In genomic region chr20:39081255-39081654, GRCh38 we compare ENCODE assay signal across 1 cellular context.
A peak's percentile ranks its signal among the peaks of the same experiment; 100 is the strongest.
TF ChIP-seq lines count a peak whose summit lies in the region.

No MANE protein-coding gene starts in this region.

TF ChIP-seq in HepG2, 621 proteins besides CTCF, POLR2A, EP300 and RAD21 (continued from another document and continues in another):
- TF ChIP-seq XBP1 (CRISPR knock-in tag; IDR thresholded peaks at IDR 0.05) (no peak), KLF16 (CRISPR knock-in tag; IDR thresholded peaks at IDR 0.05) (0 out of 4 replicates have a peak, but pooled peaks of 1 of the 2 experiments have one; percentile 37), FOXA3 (CRISPR knock-in tag; IDR thresholded peaks at IDR 0.05) (0 out of 2 replicates have a peak, but pooled peaks have one; percentile 16), ZNF629 (CRISPR knock-in tag; conservative IDR thresholded peaks at IDR 0.05) (no peak), GLI4 (CRISPR knock-in tag; IDR thresholded peaks at IDR 0.05; ENCODE audit: borderline replicate concordance) (no peak), ZNF883 (CRISPR knock-in tag; IDR thresholded peaks at IDR 0.05; ENCODE audit: not compliant biosample characterization) (no peak), FOXM1 (CRISPR knock-in tag; IDR thresholded peaks at IDR 0.05) (no peak), ZNF263 (CRISPR knock-in tag; IDR thresholded peaks at IDR 0.05) (no peak), SMC3 (IDR thresholded peaks at IDR 0.05; ENCODE audit: low read length) (peak; percentile 99), BCL6 (CRISPR knock-in tag; IDR thresholded peaks at IDR 0.05) (peak; percentile 15; the same call in 1 of the 2 replicates), ZFP36L1 (CRISPR knock-in tag; IDR thresholded peaks at IDR 0.05) (no peak), ELF3 (CRISPR knock-in tag; IDR thresholded peaks at IDR 0.05) (peak; percentile 73), ZSCAN21 (CRISPR knock-in tag; IDR thresholded peaks at IDR 0.05; ENCODE audit: borderline replicate concordance) (no peak), TEAD3 (CRISPR knock-in tag; optimal IDR thresholded peaks at IDR 0.05; ENCODE audit: borderline replicate concordance) (peak; percentile 6), ERF (CRISPR knock-in tag; IDR thresholded peaks at IDR 0.05) (peak; percentile 68; the same call in 1 of the 2 replicates), XRCC5 (optimal IDR thresholded peaks at IDR 0.05; ENCODE audit: low read length) (peak; percentile 65), MED13 (CRISPR knock-in tag; IDR thresholded peaks at IDR 0.05) (no peak), ZNF598 (CRISPR knock-in tag; IDR thresholded peaks at IDR 0.05; ENCODE audit: borderline replicate concordance) (no peak), PLRG1 (conservative IDR thresholded peaks at IDR 0.05) (no peak), ZNF180 (CRISPR knock-in tag; IDR thresholded peaks at IDR 0.05; ENCODE audit: borderline replicate concordance, low read depth) (no peak), NFKB2 (CRISPR knock-in tag; IDR thresholded peaks at IDR 0.05; ENCODE audit: borderline replicate concordance) (no peak), MIER2 (CRISPR knock-in tag; IDR thresholded peaks at IDR 0.05) (no peak), ZSCAN22 (CRISPR knock-in tag; IDR thresholded peaks at IDR 0.05) (no peak), RORA (CRISPR knock-in tag; IDR thresholded peaks at IDR 0.05) (no peak), RFX1 (IDR thresholded peaks at IDR 0.05) (no peak), ZNF282 (IDR thresholded peaks at IDR 0.05; ENCODE audit: partially characterized antibody) (no peak), ZFP1 (CRISPR knock-in tag; IDR thresholded peaks at IDR 0.05) (no peak), ETV5 (CRISPR knock-in tag; IDR thresholded peaks at IDR 0.05; ENCODE audit: borderline replicate concordance) (no peak; the same call in 1 of the 2 replicates), KMT2B (CRISPR knock-in tag; IDR thresholded peaks at IDR 0.05) (no peak), IRF2 (CRISPR knock-in tag; IDR thresholded peaks at IDR 0.05) (0 out of 2 replicates have a peak, but pooled peaks have one; percentile 67), MEF2D (CRISPR knock-in tag; IDR thresholded peaks at IDR 0.05) (no peak), GZF1 (CRISPR knock-in tag; IDR thresholded peaks at IDR 0.05) (no peak), SAP130 (CRISPR knock-in tag; IDR thresholded peaks at IDR 0.05; ENCODE audit: low read depth) (no peak), ZBTB25 (CRISPR knock-in tag; IDR thresholded peaks at IDR 0.05) (peak; percentile 64; the same call in 1 of the 2 replicates), CHD4 (IDR thresholded peaks at IDR 0.05; ENCODE audit: borderline replicate concordance, low read length) (no peak), HIVEP1 (CRISPR knock-in tag; IDR thresholded peaks at IDR 0.05) (no peak), TMF1 (CRISPR knock-in tag; IDR thresholded peaks at IDR 0.05; ENCODE audit: low read depth) (no peak), KAT2B (IDR thresholded peaks at IDR 0.05; ENCODE audit: borderline replicate concordance, low read depth, low read length) (no peak), MEIS1 (CRISPR knock-in tag; IDR thresholded peaks at IDR 0.05; ENCODE audit: borderline replicate concordance) (peak; percentile 43; the same call in 1 of the 2 replicates), THAP11 (CRISPR knock-in tag; IDR thresholded peaks at IDR 0.05) (peak; percentile 46; the same call in 1 of the 2 replicates), MTA3 (CRISPR knock-in tag; IDR thresholded peaks at IDR 0.05) (no peak), LBX2 (CRISPR knock-in tag; IDR thresholded peaks at IDR 0.05; ENCODE audit: borderline replicate concordance) (no peak), GABPB1 (CRISPR knock-in tag; IDR thresholded peaks at IDR 0.05) (peak; percentile 35; the same call in 1 of the 2 replicates), NCOA1 (CRISPR knock-in tag; IDR thresholded peaks at IDR 0.05) (no peak), ARNTL (CRISPR knock-in tag; IDR thresholded peaks at IDR 0.05) (no peak), KDM2A (CRISPR knock-in tag; IDR thresholded peaks at IDR 0.05; ENCODE audit: borderline replicate concordance, low read depth) (peak; percentile 43; the same call in 1 of the 2 replicates), GMEB1 (CRISPR knock-in tag; IDR thresholded peaks at IDR 0.05; ENCODE audit: borderline replicate concordance) (no peak), SP2 (CRISPR knock-in tag; IDR thresholded peaks at IDR 0.05) (no peak), ZBED4 (CRISPR knock-in tag; IDR thresholded peaks at IDR 0.05; ENCODE audit: borderline replicate concordance) (no peak), MBNL3 (CRISPR knock-in tag; conservative IDR thresholded peaks at IDR 0.05) (no peak), ZNF225 (CRISPR knock-in tag; IDR thresholded peaks at IDR 0.05) (no peak), SOX5 (CRISPR knock-in tag; IDR thresholded peaks at IDR 0.05; ENCODE audit: borderline replicate concordance) (no peak), YEATS4 (CRISPR knock-in tag; IDR thresholded peaks at IDR 0.05; ENCODE audit: borderline replicate concordance) (no peak), ARNT2 (CRISPR knock-in tag; IDR thresholded peaks at IDR 0.05; ENCODE audit: low read depth) (no peak), DMAP1 (CRISPR knock-in tag; IDR thresholded peaks at IDR 0.05) (no peak), POLR2AphosphoS2 (IDR thresholded peaks at IDR 0.05; ENCODE audit: low read depth, low read length) (no peak), ZNF691 (CRISPR knock-in tag; IDR thresholded peaks at IDR 0.05; ENCODE audit: borderline replicate concordance, low read depth) (no peak), GATA4 (IDR thresholded peaks at IDR 0.05; ENCODE audit: borderline replicate concordance, low read depth) (no peak), ZNF292 (CRISPR knock-in tag; IDR thresholded peaks at IDR 0.05; ENCODE audit: borderline replicate concordance, low read depth) (no peak), JUNB (CRISPR knock-in tag; IDR thresholded peaks at IDR 0.05; ENCODE audit: borderline replicate concordance) (no peak), IRX3 (CRISPR knock-in tag; IDR thresholded peaks at IDR 0.05; ENCODE audit: borderline replicate concordance, low read depth) (no peak)
- TF ChIP-seq, protein P1, sequence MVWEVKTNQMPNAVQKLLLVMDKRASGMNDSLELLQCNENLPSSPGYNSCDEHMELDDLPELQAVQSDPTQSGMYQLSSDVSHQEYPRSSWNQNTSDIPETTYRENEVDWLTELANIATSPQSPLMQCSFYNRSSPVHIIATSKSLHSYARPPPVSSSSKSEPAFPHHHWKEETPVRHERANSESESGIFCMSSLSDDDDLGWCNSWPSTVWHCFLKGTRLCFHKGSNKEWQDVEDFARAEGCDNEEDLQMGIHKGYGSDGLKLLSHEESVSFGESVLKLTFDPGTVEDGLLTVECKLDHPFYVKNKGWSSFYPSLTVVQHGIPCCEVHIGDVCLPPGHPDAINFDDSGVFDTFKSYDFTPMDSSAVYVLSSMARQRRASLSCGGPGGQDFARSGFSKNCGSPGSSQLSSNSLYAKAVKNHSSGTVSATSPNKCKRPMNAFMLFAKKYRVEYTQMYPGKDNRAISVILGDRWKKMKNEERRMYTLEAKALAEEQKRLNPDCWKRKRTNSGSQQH (CRISPR knock-in tag; IDR thresholded peaks at IDR 0.05; ENCODE audit: low read depth) = no peak
- TF ChIP-seq, protein P2, sequence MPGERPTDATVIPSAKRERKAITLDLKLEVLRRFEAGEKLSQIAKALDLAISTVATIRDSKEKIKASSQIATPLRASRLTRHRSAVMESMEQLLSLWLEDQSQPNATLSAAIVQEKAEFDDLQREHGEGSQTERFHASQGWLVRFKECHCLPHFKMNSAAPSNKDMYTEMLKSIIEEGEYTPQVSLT (CRISPR knock-in tag; IDR thresholded peaks at IDR 0.05; ENCODE audit: borderline replicate concordance, low read depth) = no peak
- TF ChIP-seq, protein P3, sequence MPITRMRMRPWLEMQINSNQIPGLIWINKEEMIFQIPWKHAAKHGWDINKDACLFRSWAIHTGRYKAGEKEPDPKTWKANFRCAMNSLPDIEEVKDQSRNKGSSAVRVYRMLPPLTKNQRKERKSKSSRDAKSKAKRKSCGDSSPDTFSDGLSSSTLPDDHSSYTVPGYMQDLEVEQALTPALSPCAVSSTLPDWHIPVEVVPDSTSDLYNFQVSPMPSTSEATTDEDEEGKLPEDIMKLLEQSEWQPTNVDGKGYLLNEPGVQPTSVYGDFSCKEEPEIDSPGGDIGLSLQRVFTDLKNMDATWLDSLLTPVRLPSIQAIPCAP (CRISPR knock-in tag; IDR thresholded peaks at IDR 0.05; ENCODE audit: low read depth) = no peak
- TF ChIP-seq, protein P4, sequence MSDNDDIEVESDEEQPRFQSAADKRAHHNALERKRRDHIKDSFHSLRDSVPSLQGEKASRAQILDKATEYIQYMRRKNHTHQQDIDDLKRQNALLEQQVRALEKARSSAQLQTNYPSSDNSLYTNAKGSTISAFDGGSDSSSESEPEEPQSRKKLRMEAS (IDR thresholded peaks at IDR 0.05) = no peak
- TF ChIP-seq, protein P5, sequence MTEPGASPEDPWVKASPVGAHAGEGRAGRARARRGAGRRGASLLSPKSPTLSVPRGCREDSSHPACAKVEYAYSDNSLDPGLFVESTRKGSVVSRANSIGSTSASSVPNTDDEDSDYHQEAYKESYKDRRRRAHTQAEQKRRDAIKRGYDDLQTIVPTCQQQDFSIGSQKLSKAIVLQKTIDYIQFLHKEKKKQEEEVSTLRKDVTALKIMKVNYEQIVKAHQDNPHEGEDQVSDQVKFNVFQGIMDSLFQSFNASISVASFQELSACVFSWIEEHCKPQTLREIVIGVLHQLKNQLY (CRISPR knock-in tag; IDR thresholded peaks at IDR 0.05) = no peak
